Comparison of ENCODE assay signal across 9 cellular contexts in the genomic region with DNA sequence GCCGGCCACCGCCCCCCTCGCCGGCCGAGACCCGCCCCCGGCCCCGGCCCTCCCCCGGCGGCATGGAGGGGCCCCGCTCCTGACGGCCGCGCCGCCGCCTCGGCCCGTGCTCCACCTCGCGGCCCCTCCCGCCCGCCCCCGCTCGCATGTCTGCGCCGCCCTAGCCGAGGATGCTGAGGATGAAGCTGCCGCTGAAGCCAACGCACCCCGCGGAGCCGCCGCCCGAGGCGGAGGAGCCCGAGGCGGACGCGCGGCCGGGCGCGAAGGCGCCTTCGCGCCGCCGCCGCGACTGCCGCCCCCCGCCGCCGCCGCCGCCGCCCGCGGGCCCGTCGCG. TPM values are rescaled to one million over a fixed set of nuclear protein-coding genes. Genes with fewer than 3 reads are reported as not detected.
DNase-seq lines count a peak whose midpoint lies in the region; ATAC-seq and TF ChIP-seq lines count a peak whose summit lies in the region.
"Had no signal": no experiment of that assay in that cellular context is flagged by ENCODE, and none has a peak within 500 bp of the region (broad histone marks: within the 10 kb centered on the region; RNA-seq: fewer than 3 reads in every experiment).

No MANE protein-coding gene starts in this region.

- 0 out of 22 replicates have a peak, but pooled peaks cover 0 to 3% (median 0%) of the 10 kb centered on the region in 11 experiments for H3K9me3 ChIP-seq in BLaER1 treated with 17β-estradiol and CSF1 and Interleukin-3, amounts not matched to agents 10 nM and 100 nM (replicated peaks in 1 of 11)
- H3K9me3 ChIP-seq in effector memory CD4-positive, alpha-beta T cell (ENCODE audit: control insufficient read depth, low read length), result no peaks in the 10 kb centered on the region
- no peaks in the 10 kb centered on the region for H3K9me3 ChIP-seq in ovary

- ATAC-seq in GM19455 (IDR thresholded peaks at IDR 0.05; ENCODE audit: unreplicated experiment), result no peak

- peaks cover 2% of the 10 kb centered on the region for H3K9me3 Mint-ChIP-seq in activated naive CD8-positive, alpha-beta T cell treated with anti-CD3 and anti-CD28 coated beads for 36 hours
- H3K9me3 Mint-ChIP-seq: activated B cell treated with CpG ODN at 0.5 μM for 24 hours had no signal

- 0 to 1% (median 0%) methylated on average over 5 to 62 of the region's 62 CpGs for WGBS in ovary, 3 donors

- no peaks in the 10 kb centered on the region for H3K36me3 ChIP-seq in BLaER1 treated with 17β-estradiol and CSF1 and Interleukin-3, amounts not matched to agents 10 nM and 100 nM
- H3K36me3 ChIP-seq in effector memory CD4-positive, alpha-beta T cell (ENCODE audit: control insufficient read depth, insufficient read depth, low read length), result no peaks in the 10 kb centered on the region
- H3K36me3 ChIP-seq in ovary, result no peaks in the 10 kb centered on the region

- peaks cover 12 to 33% (median 29%) of the 10 kb centered on the region in 10 experiments for H3K4me1 ChIP-seq in BLaER1 treated with 17β-estradiol and CSF1 and Interleukin-3, amounts not matched to agents 10 nM and 100 nM
- peaks cover 19% of the 10 kb centered on the region for H3K4me1 ChIP-seq in effector memory CD4-positive, alpha-beta T cell (ENCODE audit: control insufficient read depth, insufficient read depth, low read length, poor library complexity, severe bottlenecking)
- peaks cover 7% of the 10 kb centered on the region for H3K4me1 ChIP-seq in ovary (ENCODE audit: insufficient read depth)

- peaks cover 40% of the 10 kb centered on the region for H3K4me1 Mint-ChIP-seq in activated naive CD8-positive, alpha-beta T cell treated with anti-CD3 and anti-CD28 coated beads for 36 hours

- TF ChIP-seq EP300 in ovary (IDR thresholded peaks at IDR 0.05), result no peak

- peaks cover 14 to 24% (median 21%) of the 10 kb centered on the region in 11 experiments for H3K27me3 ChIP-seq in BLaER1 treated with 17β-estradiol and CSF1 and Interleukin-3, amounts not matched to agents 10 nM and 100 nM
- H3K27me3 ChIP-seq in effector memory CD4-positive, alpha-beta T cell (replicated peaks; ENCODE audit: control insufficient read depth, insufficient read depth, low read length, poor library complexity, severe bottlenecking), result no peaks in the 10 kb centered on the region
- H3K27me3 ChIP-seq in ovary, result no peaks in the 10 kb centered on the region

- peak overlapping the region; percentile 75 to 90 (median 85); a peak in 20 of 22 replicates for H3K27ac ChIP-seq in BLaER1 treated with 17β-estradiol and CSF1 and Interleukin-3, amounts not matched to agents 10 nM and 100 nM
- peak overlapping the region; percentile 82 for H3K27ac ChIP-seq in effector memory CD4-positive, alpha-beta T cell (ENCODE audit: insufficient read depth, low read length, poor library complexity, severe bottlenecking)
- H3K27ac ChIP-seq in ovary, result peak overlapping the region; percentile 87 to 99

- H3K9ac ChIP-seq in BLaER1 treated with 17β-estradiol and CSF1 and Interleukin-3, amounts not matched to agents 10 nM and 100 nM, result peak overlapping the region; percentile 81 to 93 (median 91)

- H3K4me3 Mint-ChIP-seq in activated naive CD8-positive, alpha-beta T cell treated with anti-CD3 and anti-CD28 coated beads for 36 hours, result no peak overlapping the region

- H4K20me1 ChIP-seq in BLaER1 treated with 17β-estradiol and CSF1 and Interleukin-3, amounts not matched to agents 10 nM and 100 nM, result peaks cover 0 to 29% (median 0%) of the 10 kb centered on the region in 11 experiments; a peak in 8 of 22 replicates

- peaks cover 29% of the 10 kb centered on the region for H3K36me3 Mint-ChIP-seq in activated naive CD8-positive, alpha-beta T cell treated with anti-CD3 and anti-CD28 coated beads for 36 hours

- H3K4me2 ChIP-seq in BLaER1 treated with 17β-estradiol and CSF1 and Interleukin-3, amounts not matched to agents 10 nM and 100 nM, result peak overlapping the region in 10 of 11 experiments; percentile 81 to 98 (median 93); a peak in 10 of 22 replicates

- TF ChIP-seq POLR2A in ovary (IDR thresholded peaks at IDR 0.05), result no peak

- H3K27ac Mint-ChIP-seq in activated naive CD8-positive, alpha-beta T cell treated with anti-CD3 and anti-CD28 coated beads for 36 hours, result no peak overlapping the region

- intact Hi-C loops in ovary (cut with DNase I), result loop anchor here in 2 of 4 donors (5.0 to 10.0 kb wide), 5 partner anchors 86 to 902 kb away; a partner anchor contains a TSS

- H3K27me3 Mint-ChIP-seq in activated naive CD8-positive, alpha-beta T cell treated with anti-CD3 and anti-CD28 coated beads for 36 hours, result no peaks in the 10 kb centered on the region
- H3K27me3 Mint-ChIP-seq: activated B cell treated with CpG ODN at 0.5 μM for 24 hours had no signal

- TF ChIP-seq CTCF in ovary (IDR thresholded peaks at IDR 0.05), result no peak

- DNase-seq in Jurkat, Clone E6-1 (ENCODE audit: low read depth, low spot score), result no peak
- DNase-seq in effector memory CD4-positive, alpha-beta T cell, result no peak
- DNase-seq in ovary (no peak), RKO (ENCODE audit: low spot score) (no peak)
- DNase-seq in activated CD4-positive, CD25-positive, alpha-beta regulatory T cell treated with anti-CD3 and anti-CD28 coated beads, Interleukin-2, amount 50 U/mL, for 72 hours, result no peak
- no peak for DNase-seq in activated naive CD8-positive, alpha-beta T cell treated with anti-CD3 and anti-CD28 coated beads for 36 hours

- peak overlapping the region; percentile 83 to 97 (median 92) for H3K4me3 ChIP-seq in BLaER1 treated with 17β-estradiol and CSF1 and Interleukin-3, amounts not matched to agents 10 nM and 100 nM
- H3K4me3 ChIP-seq in Jurkat, Clone E6-1 (ENCODE audit: low read length), result peak overlapping the region; percentile 28; the same call in 1 of the 2 replicates
- H3K4me3 ChIP-seq in effector memory CD4-positive, alpha-beta T cell (ENCODE audit: insufficient read depth, low read depth, low read length, poor library complexity, severe bottlenecking), result no peak overlapping the region
- peak overlapping the region; percentile 90 for H3K4me3 ChIP-seq in ovary

RNA-seq across cellular contexts. Expression of a gene that starts 0.4 kb away (rescaled TPM):
- polyA plus RNA-seq in Jurkat, Clone E6-1 (2012; ENCODE audit: insufficient read depth, insufficient read length), result 16.1 TPM
- 10 to 100 TPM; 14.8 to 24.5 (median 22.3) TPM for total RNA-seq in ovary
- polyA plus RNA-seq in ovary, result 10 to 100 TPM in 1 of 2 donors, 1 to 10 TPM in 1; 7.7 to 21.9 TPM
- 10 to 100 TPM; 25.1 to 28.9 TPM for total RNA-seq in activated naive CD8-positive, alpha-beta T cell treated with anti-CD3 and anti-CD28 coated beads for 36 hours
